Comparison of ENCODE assay signal across 8 cellular contexts in genomic region chr6:15389759-15390723, GRCh38.
DNase-seq lines count a peak whose midpoint lies in the region; ATAC-seq and TF ChIP-seq lines count a peak whose summit lies in the region.

No MANE protein-coding gene starts in this region.

- WGBS in body of pancreas, 2 donors, result 54 to 62% methylated on average over 14 of the region's 14 CpGs

- H3K4me1 ChIP-seq in body of pancreas, result peaks cover 28% of the 10 kb centered on the region
- peaks cover 33% of the 10 kb centered on the region for H3K4me1 ChIP-seq in upper lobe of right lung

- peak; percentile 22 for DNase-seq in ACHN
- peak; percentile 29 for DNase-seq in GF-D8 (lab: John Stamatoyannopoulos, UW)
- DNase-seq in NCI-H2227 treated with DMSO at 0.1 percent for 48 hours (lab: John Stamatoyannopoulos, UW), result peak; percentile 74
- no peak for DNase-seq in body of pancreas
- DNase-seq in kidney tubule cell (ENCODE audit: low spot score), result peak; percentile 31
- no peak for DNase-seq in upper lobe of right lung

- in situ Hi-C loops in ACHN (cut with HindIII; ENCODE audit: low pct_ligation_motif_present, low pct_unique_long_range_greater_than_20kb, low sequenced_read_pairs), result no loop called here

- H3K36me3 ChIP-seq in body of pancreas (replicated peaks in 1 of 2; ENCODE audit: insufficient read depth in 1 of 2, low read depth in 2 of 2) (no peaks in the 10 kb centered on the region), upper lobe of right lung (no peaks in the 10 kb centered on the region)

- H3K27ac ChIP-seq in body of pancreas, result no peak overlapping the region
- H3K27ac ChIP-seq in upper lobe of right lung, result no peak overlapping the region

- no peak for ATAC-seq in body of pancreas
- ATAC-seq in upper lobe of right lung, result peak; percentile 55
- ATAC-seq in HG02759 (IDR thresholded peaks at IDR 0.05; ENCODE audit: unreplicated experiment), result no peak
- no peak for ATAC-seq in HG02610 (IDR thresholded peaks at IDR 0.05; ENCODE audit: unreplicated experiment)

- intact Hi-C loops in body of pancreas (cut with DNase I) (no loop called here), upper lobe of right lung (cut with DNase I) (no loop called here)

- no peaks in the 10 kb centered on the region for H3K9me3 ChIP-seq in body of pancreas
- H3K9me3 ChIP-seq in upper lobe of right lung, result no peaks in the 10 kb centered on the region

- H3K4me3 ChIP-seq in body of pancreas (no peak overlapping the region), upper lobe of right lung (no peak overlapping the region)

- TF ChIP-seq CTCF in body of pancreas (IDR thresholded peaks at IDR 0.05), result peak in 6 of 7 experiments; percentile 8 to 54 (median 26)
- TF ChIP-seq CTCF in upper lobe of right lung (IDR thresholded peaks at IDR 0.05), result peak; percentile 59

- H3K27me3 ChIP-seq in body of pancreas, result no peaks in the 10 kb centered on the region
- no peaks in the 10 kb centered on the region for H3K27me3 ChIP-seq in upper lobe of right lung

- no peak for TF ChIP-seq POLR2A in body of pancreas (IDR thresholded peaks at IDR 0.05)

Comparison
In these comparisons a context has a peak if more than half of its experiments do, and no peak if none do; other contexts are left out.
1. DNase-seq: peak in ACHN (single experiment), GF-D8 (single experiment), NCI-H2227 treated with DMSO at 0.1 percent for 48 hours (single experiment) and kidney tubule cell (single experiment); none in body of pancreas (0 of 4) and upper lobe of right lung (single experiment).